Comparison of ENCODE assay signal across 1 cellular context in the genomic region with DNA sequence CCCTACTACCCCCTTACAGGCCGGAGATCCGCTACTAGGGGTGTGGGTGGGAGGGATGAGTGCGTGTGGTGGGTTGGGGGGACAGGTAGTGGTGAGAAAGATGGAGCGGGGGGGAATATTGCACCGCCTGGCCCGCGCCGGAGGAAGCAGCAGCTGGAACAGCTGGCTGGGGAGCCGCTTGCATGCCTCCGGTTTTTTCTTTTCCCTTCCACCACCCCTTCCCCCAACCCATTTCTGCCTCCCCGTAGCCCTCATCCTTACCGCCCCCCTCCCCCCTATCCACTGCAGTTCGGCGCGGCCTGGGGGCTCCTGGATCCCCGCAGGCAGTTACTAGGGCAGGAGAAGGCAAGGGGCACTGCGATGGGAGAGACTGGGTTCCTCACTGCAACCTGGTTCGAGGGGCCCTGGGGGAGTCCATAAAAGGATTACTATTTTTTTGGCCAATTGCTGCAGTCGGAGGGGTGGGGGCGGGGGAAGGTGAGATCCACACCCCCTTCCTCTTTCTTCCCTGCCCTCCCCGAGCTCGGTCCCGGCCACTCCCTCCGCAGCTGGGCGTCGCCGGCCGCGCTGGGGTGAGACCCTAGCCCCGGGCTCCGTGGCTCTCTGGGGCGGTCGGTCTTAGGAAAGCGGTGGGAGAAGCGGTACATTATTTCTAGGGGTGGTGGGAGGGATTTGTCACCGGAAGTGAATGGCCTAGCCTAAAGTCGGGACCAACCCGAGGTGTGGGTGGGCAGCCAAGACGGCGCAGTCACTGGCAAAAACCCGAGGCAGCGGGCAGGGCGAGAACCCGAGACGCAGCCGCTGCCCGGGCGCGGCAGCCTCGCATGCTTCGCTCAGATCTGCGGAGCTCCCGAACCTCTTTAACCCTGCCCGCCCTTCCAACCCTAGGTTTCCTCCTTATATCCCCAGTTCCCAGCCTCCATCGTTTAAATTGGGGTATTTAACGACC.
TF ChIP-seq lines count a peak whose summit lies in the region.

No MANE protein-coding gene starts in this region.

TF ChIP-seq in HepG2, 621 proteins besides CTCF, POLR2A, EP300 and RAD21 (continued from another document and continues in another):
- TF ChIP-seq, protein P1, sequence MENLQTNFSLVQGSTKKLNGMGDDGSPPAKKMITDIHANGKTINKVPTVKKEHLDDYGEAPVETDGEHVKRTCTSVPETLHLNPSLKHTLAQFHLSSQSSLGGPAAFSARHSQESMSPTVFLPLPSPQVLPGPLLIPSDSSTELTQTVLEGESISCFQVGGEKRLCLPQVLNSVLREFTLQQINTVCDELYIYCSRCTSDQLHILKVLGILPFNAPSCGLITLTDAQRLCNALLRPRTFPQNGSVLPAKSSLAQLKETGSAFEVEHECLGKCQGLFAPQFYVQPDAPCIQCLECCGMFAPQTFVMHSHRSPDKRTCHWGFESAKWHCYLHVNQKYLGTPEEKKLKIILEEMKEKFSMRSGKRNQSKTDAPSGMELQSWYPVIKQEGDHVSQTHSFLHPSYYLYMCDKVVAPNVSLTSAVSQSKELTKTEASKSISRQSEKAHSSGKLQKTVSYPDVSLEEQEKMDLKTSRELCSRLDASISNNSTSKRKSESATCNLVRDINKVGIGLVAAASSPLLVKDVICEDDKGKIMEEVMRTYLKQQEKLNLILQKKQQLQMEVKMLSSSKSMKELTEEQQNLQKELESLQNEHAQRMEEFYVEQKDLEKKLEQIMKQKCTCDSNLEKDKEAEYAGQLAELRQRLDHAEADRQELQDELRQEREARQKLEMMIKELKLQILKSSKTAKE (CRISPR knock-in tag; IDR thresholded peaks at IDR 0.05; ENCODE audit: borderline replicate concordance), result no peak
- TF ChIP-seq ZNF660 (CRISPR knock-in tag; IDR thresholded peaks at IDR 0.05; ENCODE audit: borderline replicate concordance, low read depth) (no peak), PAX8 (CRISPR knock-in tag; IDR thresholded peaks at IDR 0.05; ENCODE audit: borderline replicate concordance) (0 out of 2 replicates have a peak, but pooled peaks have one; percentile 50), ESRRA (CRISPR knock-in tag; IDR thresholded peaks at IDR 0.05; ENCODE audit: low read depth) (peak; percentile 33; the same call in 1 of the 2 replicates), ZNF572 (CRISPR knock-in tag; IDR thresholded peaks at IDR 0.05) (0 out of 2 replicates have a peak, but pooled peaks have one; percentile 71), ZNF841 (CRISPR knock-in tag; IDR thresholded peaks at IDR 0.05; ENCODE audit: borderline replicate concordance) (no peak), HIVEP1 (CRISPR knock-in tag; IDR thresholded peaks at IDR 0.05) (peak; percentile 42), ZNF350 (CRISPR knock-in tag; IDR thresholded peaks at IDR 0.05; ENCODE audit: borderline replicate concordance, low read depth) (peak; percentile 75; the same call in 1 of the 2 replicates), ZNF160 (CRISPR knock-in tag; IDR thresholded peaks at IDR 0.05) (peak; percentile 9), XRCC5 (optimal IDR thresholded peaks at IDR 0.05; ENCODE audit: low read length) (peak; percentile 66), SMAD9 (CRISPR knock-in tag; IDR thresholded peaks at IDR 0.05) (0 out of 2 replicates have a peak, but pooled peaks have one; percentile 28), ZMAT3 (CRISPR knock-in tag; conservative IDR thresholded peaks at IDR 0.05) (no peak; the same call in 1 of the 2 replicates), SOX6 (IDR thresholded peaks at IDR 0.05) (no peak), SOX6 (CRISPR knock-in tag; IDR thresholded peaks at IDR 0.05) (peak; percentile 72), KDM1A (CRISPR knock-in tag; IDR thresholded peaks at IDR 0.05) (no peak), PHF20 (CRISPR knock-in tag; IDR thresholded peaks at IDR 0.05) (peak; percentile 61), NFATC3 (CRISPR knock-in tag; IDR thresholded peaks at IDR 0.05) (no peak), TRIM24 (CRISPR knock-in tag; IDR thresholded peaks at IDR 0.05) (no peak), HOXA5 (CRISPR knock-in tag; IDR thresholded peaks at IDR 0.05) (peak; percentile 69; the same call in 1 of the 2 replicates), DNMT1 (CRISPR knock-in tag; IDR thresholded peaks at IDR 0.05) (no peak), NFE2 (CRISPR knock-in tag; IDR thresholded peaks at IDR 0.05) (no peak), ZFP37 (CRISPR knock-in tag; IDR thresholded peaks at IDR 0.05; ENCODE audit: borderline replicate concordance) (peak; percentile 36; the same call in 1 of the 2 replicates), RFXANK (CRISPR knock-in tag; IDR thresholded peaks at IDR 0.05) (no peak), CC2D1A (CRISPR knock-in tag; IDR thresholded peaks at IDR 0.05) (no peak), MTF1 (CRISPR knock-in tag; IDR thresholded peaks at IDR 0.05) (no peak), ZSCAN12 (CRISPR knock-in tag; IDR thresholded peaks at IDR 0.05) (no peak; the same call in 1 of the 2 replicates), ARHGAP35 (CRISPR knock-in tag; IDR thresholded peaks at IDR 0.05; ENCODE audit: borderline replicate concordance) (no peak), ZNF256 (CRISPR knock-in tag; conservative IDR thresholded peaks at IDR 0.05) (no peak), ISL2 (CRISPR knock-in tag; IDR thresholded peaks at IDR 0.05) (peak; percentile 41; the same call in 1 of the 2 replicates), TCF12 (IDR thresholded peaks at IDR 0.05) (no peak), TCF12 (CRISPR knock-in tag; IDR thresholded peaks at IDR 0.05) (peak; percentile 78; the same call in 1 of the 2 replicates), SALL2 (CRISPR knock-in tag; IDR thresholded peaks at IDR 0.05) (peak; percentile 46; the same call in 1 of the 2 replicates)
- TF ChIP-seq, protein P2, sequence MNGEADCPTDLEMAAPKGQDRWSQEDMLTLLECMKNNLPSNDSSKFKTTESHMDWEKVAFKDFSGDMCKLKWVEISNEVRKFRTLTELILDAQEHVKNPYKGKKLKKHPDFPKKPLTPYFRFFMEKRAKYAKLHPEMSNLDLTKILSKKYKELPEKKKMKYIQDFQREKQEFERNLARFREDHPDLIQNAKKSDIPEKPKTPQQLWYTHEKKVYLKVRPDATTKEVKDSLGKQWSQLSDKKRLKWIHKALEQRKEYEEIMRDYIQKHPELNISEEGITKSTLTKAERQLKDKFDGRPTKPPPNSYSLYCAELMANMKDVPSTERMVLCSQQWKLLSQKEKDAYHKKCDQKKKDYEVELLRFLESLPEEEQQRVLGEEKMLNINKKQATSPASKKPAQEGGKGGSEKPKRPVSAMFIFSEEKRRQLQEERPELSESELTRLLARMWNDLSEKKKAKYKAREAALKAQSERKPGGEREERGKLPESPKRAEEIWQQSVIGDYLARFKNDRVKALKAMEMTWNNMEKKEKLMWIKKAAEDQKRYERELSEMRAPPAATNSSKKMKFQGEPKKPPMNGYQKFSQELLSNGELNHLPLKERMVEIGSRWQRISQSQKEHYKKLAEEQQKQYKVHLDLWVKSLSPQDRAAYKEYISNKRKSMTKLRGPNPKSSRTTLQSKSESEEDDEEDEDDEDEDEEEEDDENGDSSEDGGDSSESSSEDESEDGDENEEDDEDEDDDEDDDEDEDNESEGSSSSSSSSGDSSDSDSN (CRISPR knock-in tag; IDR thresholded peaks at IDR 0.05), result peak; percentile 93
- TF ChIP-seq, protein P3, sequence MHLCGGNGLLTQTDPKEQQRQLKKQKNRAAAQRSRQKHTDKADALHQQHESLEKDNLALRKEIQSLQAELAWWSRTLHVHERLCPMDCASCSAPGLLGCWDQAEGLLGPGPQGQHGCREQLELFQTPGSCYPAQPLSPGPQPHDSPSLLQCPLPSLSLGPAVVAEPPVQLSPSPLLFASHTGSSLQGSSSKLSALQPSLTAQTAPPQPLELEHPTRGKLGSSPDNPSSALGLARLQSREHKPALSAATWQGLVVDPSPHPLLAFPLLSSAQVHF (CRISPR knock-in tag; IDR thresholded peaks at IDR 0.05), result no peak
- TF ChIP-seq, protein P4, sequence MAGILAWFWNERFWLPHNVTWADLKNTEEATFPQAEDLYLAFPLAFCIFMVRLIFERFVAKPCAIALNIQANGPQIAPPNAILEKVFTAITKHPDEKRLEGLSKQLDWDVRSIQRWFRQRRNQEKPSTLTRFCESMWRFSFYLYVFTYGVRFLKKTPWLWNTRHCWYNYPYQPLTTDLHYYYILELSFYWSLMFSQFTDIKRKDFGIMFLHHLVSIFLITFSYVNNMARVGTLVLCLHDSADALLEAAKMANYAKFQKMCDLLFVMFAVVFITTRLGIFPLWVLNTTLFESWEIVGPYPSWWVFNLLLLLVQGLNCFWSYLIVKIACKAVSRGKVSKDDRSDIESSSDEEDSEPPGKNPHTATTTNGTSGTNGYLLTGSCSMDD (CRISPR knock-in tag; IDR thresholded peaks at IDR 0.05), result no peak
- TF ChIP-seq, protein P5, sequence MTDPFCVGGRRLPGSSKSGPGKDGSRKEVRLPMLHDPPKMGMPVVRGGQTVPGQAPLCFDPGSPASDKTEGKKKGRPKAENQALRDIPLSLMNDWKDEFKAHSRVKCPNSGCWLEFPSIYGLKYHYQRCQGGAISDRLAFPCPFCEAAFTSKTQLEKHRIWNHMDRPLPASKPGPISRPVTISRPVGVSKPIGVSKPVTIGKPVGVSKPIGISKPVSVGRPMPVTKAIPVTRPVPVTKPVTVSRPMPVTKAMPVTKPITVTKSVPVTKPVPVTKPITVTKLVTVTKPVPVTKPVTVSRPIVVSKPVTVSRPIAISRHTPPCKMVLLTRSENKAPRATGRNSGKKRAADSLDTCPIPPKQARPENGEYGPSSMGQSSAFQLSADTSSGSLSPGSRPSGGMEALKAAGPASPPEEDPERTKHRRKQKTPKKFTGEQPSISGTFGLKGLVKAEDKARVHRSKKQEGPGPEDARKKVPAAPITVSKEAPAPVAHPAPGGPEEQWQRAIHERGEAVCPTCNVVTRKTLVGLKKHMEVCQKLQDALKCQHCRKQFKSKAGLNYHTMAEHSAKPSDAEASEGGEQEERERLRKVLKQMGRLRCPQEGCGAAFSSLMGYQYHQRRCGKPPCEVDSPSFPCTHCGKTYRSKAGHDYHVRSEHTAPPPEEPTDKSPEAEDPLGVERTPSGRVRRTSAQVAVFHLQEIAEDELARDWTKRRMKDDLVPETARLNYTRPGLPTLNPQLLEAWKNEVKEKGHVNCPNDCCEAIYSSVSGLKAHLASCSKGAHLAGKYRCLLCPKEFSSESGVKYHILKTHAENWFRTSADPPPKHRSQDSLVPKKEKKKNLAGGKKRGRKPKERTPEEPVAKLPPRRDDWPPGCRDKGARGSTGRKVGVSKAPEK (CRISPR knock-in tag; IDR thresholded peaks at IDR 0.05; ENCODE audit: borderline replicate concordance), result no peak; the same call in 1 of the 2 replicates
- TF ChIP-seq, protein P6, sequence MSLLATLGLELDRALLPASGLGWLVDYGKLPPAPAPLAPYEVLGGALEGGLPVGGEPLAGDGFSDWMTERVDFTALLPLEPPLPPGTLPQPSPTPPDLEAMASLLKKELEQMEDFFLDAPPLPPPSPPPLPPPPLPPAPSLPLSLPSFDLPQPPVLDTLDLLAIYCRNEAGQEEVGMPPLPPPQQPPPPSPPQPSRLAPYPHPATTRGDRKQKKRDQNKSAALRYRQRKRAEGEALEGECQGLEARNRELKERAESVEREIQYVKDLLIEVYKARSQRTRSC (CRISPR knock-in tag; IDR thresholded peaks at IDR 0.05; ENCODE audit: low read depth), result peak; percentile 84
- TF ChIP-seq, protein P7, sequence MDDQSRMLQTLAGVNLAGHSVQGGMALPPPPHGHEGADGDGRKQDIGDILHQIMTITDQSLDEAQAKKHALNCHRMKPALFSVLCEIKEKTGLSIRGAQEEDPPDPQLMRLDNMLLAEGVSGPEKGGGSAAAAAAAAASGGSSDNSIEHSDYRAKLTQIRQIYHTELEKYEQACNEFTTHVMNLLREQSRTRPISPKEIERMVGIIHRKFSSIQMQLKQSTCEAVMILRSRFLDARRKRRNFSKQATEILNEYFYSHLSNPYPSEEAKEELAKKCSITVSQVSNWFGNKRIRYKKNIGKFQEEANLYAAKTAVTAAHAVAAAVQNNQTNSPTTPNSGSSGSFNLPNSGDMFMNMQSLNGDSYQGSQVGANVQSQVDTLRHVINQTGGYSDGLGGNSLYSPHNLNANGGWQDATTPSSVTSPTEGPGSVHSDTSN (CRISPR knock-in tag; IDR thresholded peaks at IDR 0.05; ENCODE audit: borderline replicate concordance), result no peak
- TF ChIP-seq, protein P8, sequence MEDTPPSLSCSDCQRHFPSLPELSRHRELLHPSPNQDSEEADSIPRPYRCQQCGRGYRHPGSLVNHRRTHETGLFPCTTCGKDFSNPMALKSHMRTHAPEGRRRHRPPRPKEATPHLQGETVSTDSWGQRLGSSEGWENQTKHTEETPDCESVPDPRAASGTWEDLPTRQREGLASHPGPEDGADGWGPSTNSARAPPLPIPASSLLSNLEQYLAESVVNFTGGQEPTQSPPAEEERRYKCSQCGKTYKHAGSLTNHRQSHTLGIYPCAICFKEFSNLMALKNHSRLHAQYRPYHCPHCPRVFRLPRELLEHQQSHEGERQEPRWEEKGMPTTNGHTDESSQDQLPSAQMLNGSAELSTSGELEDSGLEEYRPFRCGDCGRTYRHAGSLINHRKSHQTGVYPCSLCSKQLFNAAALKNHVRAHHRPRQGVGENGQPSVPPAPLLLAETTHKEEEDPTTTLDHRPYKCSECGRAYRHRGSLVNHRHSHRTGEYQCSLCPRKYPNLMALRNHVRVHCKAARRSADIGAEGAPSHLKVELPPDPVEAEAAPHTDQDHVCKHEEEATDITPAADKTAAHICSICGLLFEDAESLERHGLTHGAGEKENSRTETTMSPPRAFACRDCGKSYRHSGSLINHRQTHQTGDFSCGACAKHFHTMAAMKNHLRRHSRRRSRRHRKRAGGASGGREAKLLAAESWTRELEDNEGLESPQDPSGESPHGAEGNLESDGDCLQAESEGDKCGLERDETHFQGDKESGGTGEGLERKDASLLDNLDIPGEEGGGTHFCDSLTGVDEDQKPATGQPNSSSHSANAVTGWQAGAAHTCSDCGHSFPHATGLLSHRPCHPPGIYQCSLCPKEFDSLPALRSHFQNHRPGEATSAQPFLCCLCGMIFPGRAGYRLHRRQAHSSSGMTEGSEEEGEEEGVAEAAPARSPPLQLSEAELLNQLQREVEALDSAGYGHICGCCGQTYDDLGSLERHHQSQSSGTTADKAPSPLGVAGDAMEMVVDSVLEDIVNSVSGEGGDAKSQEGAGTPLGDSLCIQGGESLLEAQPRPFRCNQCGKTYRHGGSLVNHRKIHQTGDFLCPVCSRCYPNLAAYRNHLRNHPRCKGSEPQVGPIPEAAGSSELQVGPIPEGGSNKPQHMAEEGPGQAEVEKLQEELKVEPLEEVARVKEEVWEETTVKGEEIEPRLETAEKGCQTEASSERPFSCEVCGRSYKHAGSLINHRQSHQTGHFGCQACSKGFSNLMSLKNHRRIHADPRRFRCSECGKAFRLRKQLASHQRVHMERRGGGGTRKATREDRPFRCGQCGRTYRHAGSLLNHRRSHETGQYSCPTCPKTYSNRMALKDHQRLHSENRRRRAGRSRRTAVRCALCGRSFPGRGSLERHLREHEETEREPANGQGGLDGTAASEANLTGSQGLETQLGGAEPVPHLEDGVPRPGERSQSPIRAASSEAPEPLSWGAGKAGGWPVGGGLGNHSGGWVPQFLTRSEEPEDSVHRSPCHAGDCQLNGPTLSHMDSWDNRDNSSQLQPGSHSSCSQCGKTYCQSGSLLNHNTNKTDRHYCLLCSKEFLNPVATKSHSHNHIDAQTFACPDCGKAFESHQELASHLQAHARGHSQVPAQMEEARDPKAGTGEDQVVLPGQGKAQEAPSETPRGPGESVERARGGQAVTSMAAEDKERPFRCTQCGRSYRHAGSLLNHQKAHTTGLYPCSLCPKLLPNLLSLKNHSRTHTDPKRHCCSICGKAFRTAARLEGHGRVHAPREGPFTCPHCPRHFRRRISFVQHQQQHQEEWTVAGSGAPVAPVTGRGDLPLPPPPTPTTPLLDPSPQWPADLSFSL (CRISPR knock-in tag; IDR thresholded peaks at IDR 0.05), result peak; percentile 67; the same call in 1 of the 2 replicates
